Comparison of ENCODE assay signal across 14 cellular contexts in the genomic region with DNA sequence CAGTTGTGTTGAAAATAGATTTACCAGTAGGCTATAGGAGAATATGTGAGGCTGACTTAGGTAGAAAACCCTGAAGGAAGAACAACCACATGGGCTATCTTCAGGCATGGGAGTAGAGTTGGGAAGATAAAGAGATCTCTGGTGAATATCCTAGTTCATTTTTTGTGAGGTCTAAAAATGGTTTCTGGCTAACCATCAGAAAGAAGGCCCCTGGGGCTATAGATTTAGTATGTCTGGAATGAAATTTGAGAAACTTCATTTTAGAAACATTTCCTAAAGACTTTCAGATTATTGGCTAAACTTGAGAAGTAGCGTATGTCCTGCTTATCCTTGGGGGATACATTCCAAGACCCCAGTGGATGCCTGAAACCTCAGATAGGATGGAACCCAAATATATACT.
DNase-seq lines count a peak whose midpoint lies in the region; ATAC-seq and TF ChIP-seq lines count a peak whose summit lies in the region.
"Had no signal": no experiment of that assay in that cellular context is flagged by ENCODE, and none has a peak within 500 bp of the region (broad histone marks: within the 10 kb centered on the region; RNA-seq: fewer than 3 reads in every experiment).

No MANE protein-coding gene starts in this region.

- H3F3A ChIP-seq in PC-9 (ENCODE audit: insufficient read depth, low read depth): no peaks in the 10 kb centered on the region

- H3K27me3 Mint-ChIP-seq in osteocyte (ENCODE audit: unreplicated experiment): no peaks in the 10 kb centered on the region
- H3K27me3 Mint-ChIP-seq: B cell; CD4-positive, alpha-beta memory T cell had no signal

- no peaks in the 10 kb centered on the region for H3K9me3 ChIP-seq in PC-9 (ENCODE audit: insufficient read depth, low read depth)
- H3K9me3 ChIP-seq: HAP-1 had no signal

- BruUV-seq in PC-9 (replicated peaks; lab: Mats Ljungman, UMichigan): no TSS peak

- no peak for ATAC-seq in GM21367 (IDR thresholded peaks at IDR 0.05; ENCODE audit: unreplicated experiment)
- ATAC-seq: HepG2 had no signal

- no peak overlapping the region for H3K4me2 ChIP-seq in PC-9

- no peak overlapping the region for H3K27ac ChIP-seq in PC-9

- DNase-seq in EL (peak; percentile 37), NCI-H69 (lab: John Stamatoyannopoulos, UW) (peak; percentile 28), dedifferentiated amniotic fluid mesenchymal stem cell (ENCODE audit: extremely low spot score) (peak; percentile 65), osteocyte (ENCODE audit: extremely low spot score, unreplicated experiment) (no peak), PC-9 (no peak)
- DNase-seq in stimulated activated CD4-positive, alpha-beta T cell treated with anti-CD3 and anti-CD28 coated beads, Interleukin-15, amount 100 ng/mL, for 24 hours: no peak
- DNase-seq: C1 segment of cervical spinal cord; CD4-positive, alpha-beta memory T cell; DMS79; GDM1 had no signal

- H3K27me3 ChIP-seq in PC-9 (ENCODE audit: insufficient read depth, low read depth): no peaks in the 10 kb centered on the region

- no peaks in the 10 kb centered on the region for H3K4me1 ChIP-seq in PC-9 (replicated peaks; ENCODE audit: insufficient read depth)
- H3K4me1 ChIP-seq: HAP-1 had no signal

- H4K20me1 ChIP-seq in PC-9 (ENCODE audit: insufficient read depth): peaks cover under 1% of the 10 kb centered on the region; the same call in 1 of the 2 replicates

- H3K27ac Mint-ChIP-seq in osteocyte (ENCODE audit: unreplicated experiment): peak overlapping the region; percentile 54
- H3K27ac Mint-ChIP-seq: B cell; CD4-positive, alpha-beta memory T cell had no signal

- H3K4me3 ChIP-seq in PC-9: no peak overlapping the region
- H3K4me3 ChIP-seq: HAP-1 had no signal

- intact Hi-C loops in PC-9 (cut with micrococcal nuclease; ENCODE audit: unreplicated experiment): no loop called here

- H3K79me2 ChIP-seq in PC-9 (ENCODE audit: low read depth): no peaks in the 10 kb centered on the region

- TF ChIP-seq CTCF in osteocyte (IDR thresholded peaks at IDR 0.05) (no peak), PC-9 (conservative IDR thresholded peaks at IDR 0.05) (no peak)

- peaks cover 9% of the 10 kb centered on the region for H3K9me3 Mint-ChIP-seq in osteocyte (ENCODE audit: unreplicated experiment)

- no peak overlapping the region for H3K4me3 Mint-ChIP-seq in osteocyte (ENCODE audit: unreplicated experiment)
- H3K4me3 Mint-ChIP-seq: B cell; CD4-positive, alpha-beta memory T cell had no signal

- H3K36me3 Mint-ChIP-seq in osteocyte (ENCODE audit: unreplicated experiment): no peaks in the 10 kb centered on the region
- H3K36me3 Mint-ChIP-seq: CD4-positive, alpha-beta memory T cell had no signal

- CTCF ChIA-PET in PC-9 (lab: Charles Lee): no interaction called here

- H3K4me1 Mint-ChIP-seq in osteocyte (ENCODE audit: unreplicated experiment): peaks cover 36% of the 10 kb centered on the region
- H3K4me1 Mint-ChIP-seq: B cell; CD4-positive, alpha-beta memory T cell had no signal

- no peak overlapping the region for H2AFZ ChIP-seq in PC-9

- POLR2A ChIA-PET in PC-9 (lab: Charles Lee; ENCODE audit: unreplicated experiment): no interaction called here

- H3K36me3 ChIP-seq in PC-9 (ENCODE audit: low read depth): no peaks in the 10 kb centered on the region
- H3K36me3 ChIP-seq: HAP-1 had no signal

- H3K9me2 ChIP-seq in PC-9 (ENCODE audit: insufficient read depth): peaks cover 5% of the 10 kb centered on the region; the same call in 1 of the 2 replicates

Comparison
In these comparisons a context has a peak if more than half of its experiments do, and no peak if none do; other contexts are left out.
1. DNase-seq: peak in EL (single experiment), NCI-H69 (single experiment) and dedifferentiated amniotic fluid mesenchymal stem cell (single experiment); none in osteocyte (single experiment), stimulated activated CD4-positive, alpha-beta T cell treated with anti-CD3 and anti-CD28 coated beads, Interleukin-15, amount 100 ng/mL, for 24 hours (single experiment) and PC-9 (0 of 2).